15 cellular contexts compared by ENCODE assay signal in genomic region chr18:50981381-50981780, GRCh38. TPM values are rescaled to one million over a fixed set of nuclear protein-coding genes. Genes with fewer than 3 reads are reported as not detected.
A peak's percentile ranks its signal among the peaks of the same experiment; 100 is the strongest.
DNase-seq lines count a peak whose midpoint lies in the region; ATAC-seq and TF ChIP-seq lines count a peak whose summit lies in the region.
"Had no signal": no experiment of that assay in that cellular context is flagged by ENCODE, and none has a peak within 500 bp of the region (broad histone marks: within the 10 kb centered on the region; RNA-seq: fewer than 3 reads in every experiment).

No MANE protein-coding gene starts in this region.

- no peak overlapping the region for H2BK5ac ChIP-seq in mesenchymal stem cell (ENCODE audit: low read depth, low read length, poor library complexity, severe bottlenecking)

- H2BK12ac ChIP-seq in mesenchymal stem cell (ENCODE audit: low read length in 2 of 2), result no peak overlapping the region

- no peak overlapping the region for H3K4ac ChIP-seq in mesenchymal stem cell (ENCODE audit: low read depth in 1 of 2, low read length in 2 of 2)

- no peak overlapping the region for H2AK5ac ChIP-seq in mesenchymal stem cell (ENCODE audit: low read length, severe bottlenecking)

- no peak overlapping the region for H3K18ac ChIP-seq in mesenchymal stem cell (ENCODE audit: low read depth in 1 of 2, low read length in 2 of 2)

- DNase-seq in EH (ENCODE audit: low read depth) (peak; percentile 46), astrocyte of the hippocampus (ENCODE audit: low read depth, low spot score) (peak; percentile 37), mesenchymal stem cell (no peak), type B pancreatic cell (ENCODE audit: extremely low spot score, unreplicated experiment) (no peak), NK-92 (lab: John Stamatoyannopoulos, UW; ENCODE audit: unreplicated experiment) (no peak), retina (no peak)
- DNase-seq in stimulated activated naive CD8-positive, alpha-beta T cell treated with anti-CD3 and anti-CD28 coated beads, Interleukin-15, amount 100 ng/mL, for 72 hours, result no peak
- DNase-seq: ACHN, Karpas-422, NCI-H1417 treated with DMSO at 0.1 percent for 48 hours, NCI-H2029 treated with DMSO at 0.1 percent for 48 hours, NCI-H510A treated with DMSO at 0.1 percent for 48 hours, SIG-M5 had no signal

- no peak overlapping the region for H2AFZ ChIP-seq in mesenchymal stem cell (ENCODE audit: low read depth, low read length)

- no peak for TF ChIP-seq CTCF in type B pancreatic cell (conservative IDR thresholded peaks at IDR 0.05)

- H3K27ac ChIP-seq in mesenchymal stem cell (ENCODE audit: low read length, poor library complexity, severe bottlenecking), result peak overlapping the region; percentile 72
- H3K27ac ChIP-seq: BLaER1 had no signal

- H3K27me3 ChIP-seq in mesenchymal stem cell (ENCODE audit: control insufficient read depth in 1 of 2, insufficient read depth in 1 of 2, low read length in 2 of 2), result no peaks in the 10 kb centered on the region
- H3K27me3 ChIP-seq: BLaER1 had no signal

- no peaks in the 10 kb centered on the region for H3K9me3 Mint-ChIP-seq in type B pancreatic cell
- H3K9me3 Mint-ChIP-seq in stimulated activated naive CD8-positive, alpha-beta T cell treated with anti-CD3 and anti-CD28 coated beads, Interleukin-15, amount 100 ng/mL, for 72 hours, result peaks cover 6 to 25% of the 10 kb centered on the region in 2 donors

- H3K27me3 Mint-ChIP-seq in type B pancreatic cell, result no peaks in the 10 kb centered on the region
- no peaks in the 10 kb centered on the region for H3K27me3 Mint-ChIP-seq in stimulated activated naive CD8-positive, alpha-beta T cell treated with anti-CD3 and anti-CD28 coated beads, Interleukin-15, amount 100 ng/mL, for 72 hours

- H3K9ac ChIP-seq in mesenchymal stem cell (ENCODE audit: low read length), result no peak overlapping the region
- H3K9ac ChIP-seq: BLaER1 had no signal

- ATAC-seq in stimulated activated naive CD8-positive, alpha-beta T cell treated with anti-CD3 and anti-CD28 coated beads, Interleukin-15, amount 100 ng/mL, for 72 hours, result no peak

- H3K27ac Mint-ChIP-seq in type B pancreatic cell, result peak overlapping the region; percentile 57
- H3K27ac Mint-ChIP-seq in stimulated activated naive CD8-positive, alpha-beta T cell treated with anti-CD3 and anti-CD28 coated beads, Interleukin-15, amount 100 ng/mL, for 72 hours, result no peak overlapping the region

- peaks cover 21% of the 10 kb centered on the region for H3K79me1 ChIP-seq in mesenchymal stem cell (replicated peaks; ENCODE audit: low read length, poor library complexity, severe bottlenecking)

- peaks cover 7% of the 10 kb centered on the region for H3K4me1 Mint-ChIP-seq in type B pancreatic cell (ENCODE audit: unreplicated experiment)
- H3K4me1 Mint-ChIP-seq in stimulated activated naive CD8-positive, alpha-beta T cell treated with anti-CD3 and anti-CD28 coated beads, Interleukin-15, amount 100 ng/mL, for 72 hours, result no peaks in the 10 kb centered on the region

- H3K14ac ChIP-seq in mesenchymal stem cell (ENCODE audit: low read length in 2 of 2), result no peak overlapping the region

- H3K4me1 ChIP-seq in mesenchymal stem cell (ENCODE audit: control insufficient read depth, insufficient read depth, low read depth, low read length), result peaks cover 7% of the 10 kb centered on the region
- H3K4me1 ChIP-seq: BLaER1, HAP-1 had no signal

- no peak overlapping the region for H3K23ac ChIP-seq in mesenchymal stem cell (ENCODE audit: low read length in 2 of 2)

- no peak overlapping the region for H3K4me2 ChIP-seq in mesenchymal stem cell (ENCODE audit: low read length, poor library complexity, severe bottlenecking)
- H3K4me2 ChIP-seq: BLaER1 had no signal

- peaks cover 9% of the 10 kb centered on the region for H3K9me3 ChIP-seq in mesenchymal stem cell (ENCODE audit: control insufficient read depth, low read length)

- H3K4me3 ChIP-seq in mesenchymal stem cell (ENCODE audit: insufficient read depth in 1 of 2, low read depth in 1 of 2, low read length in 2 of 2), result no peak overlapping the region
- H3K4me3 ChIP-seq: BLaER1, HAP-1 had no signal

- no peak overlapping the region for H2BK15ac ChIP-seq in mesenchymal stem cell (ENCODE audit: low read depth, poor library complexity, severe bottlenecking)

- 96% methylated on average over 1 of the region's 1 CpG for WGBS in mesenchymal stem cell

- no peak overlapping the region for H3K4me3 Mint-ChIP-seq in type B pancreatic cell
- H3K4me3 Mint-ChIP-seq in stimulated activated naive CD8-positive, alpha-beta T cell treated with anti-CD3 and anti-CD28 coated beads, Interleukin-15, amount 100 ng/mL, for 72 hours, result no peak overlapping the region

- H4K91ac ChIP-seq in mesenchymal stem cell (ENCODE audit: low read length), result no peak overlapping the region

- peaks cover 19 to 55% of the 10 kb centered on the region in 2 experiments for H3K36me3 ChIP-seq in mesenchymal stem cell (ENCODE audit: control insufficient read depth in 1 of 2, insufficient read depth in 2 of 2, low read depth in 1 of 2, low read length in 2 of 2)

- H2BK120ac ChIP-seq in mesenchymal stem cell (ENCODE audit: low read depth, low read length), result no peak overlapping the region

- peaks cover 49% of the 10 kb centered on the region for H3K36me3 Mint-ChIP-seq in type B pancreatic cell

- H4K8ac ChIP-seq in mesenchymal stem cell (ENCODE audit: low read length), result no peak overlapping the region

RNA-seq across cellular contexts. Expression of gene ELAC1, which starts 13.5 kb away (rescaled TPM):
- polyA plus RNA-seq in mesenchymal stem cell (2013, experiment 1 of 2), result 5.4 TPM
- 5.6 TPM for polyA plus RNA-seq in mesenchymal stem cell (2013, experiment 2 of 2)
- total RNA-seq in type B pancreatic cell (ENCODE audit: low replicate concordance), result 7.4 and 13.9 TPM in 2 replicates

RNA-seq across cellular contexts. Expression of gene SMAD4, which starts 48.6 kb away (rescaled TPM):
- polyA plus RNA-seq in mesenchymal stem cell (2013, experiment 1 of 2), result 42.1 TPM
- polyA plus RNA-seq in mesenchymal stem cell (2013, experiment 2 of 2), result 43.5 TPM
- total RNA-seq in type B pancreatic cell (ENCODE audit: low replicate concordance), result 106 and 123 TPM in 2 replicates

Comparison
In these comparisons a context has a peak if more than half of its experiments do, and no peak if none do; other contexts are left out.
1. DNase-seq: peak in EH (single experiment) and astrocyte of the hippocampus (single experiment); none in mesenchymal stem cell (single experiment), type B pancreatic cell (single experiment), NK-92 (single experiment), retina (single experiment) and stimulated activated naive CD8-positive, alpha-beta T cell treated with anti-CD3 and anti-CD28 coated beads, Interleukin-15, amount 100 ng/mL, for 72 hours (0 of 2).